33 cellular contexts compared by ENCODE assay signal in the genomic region with DNA sequence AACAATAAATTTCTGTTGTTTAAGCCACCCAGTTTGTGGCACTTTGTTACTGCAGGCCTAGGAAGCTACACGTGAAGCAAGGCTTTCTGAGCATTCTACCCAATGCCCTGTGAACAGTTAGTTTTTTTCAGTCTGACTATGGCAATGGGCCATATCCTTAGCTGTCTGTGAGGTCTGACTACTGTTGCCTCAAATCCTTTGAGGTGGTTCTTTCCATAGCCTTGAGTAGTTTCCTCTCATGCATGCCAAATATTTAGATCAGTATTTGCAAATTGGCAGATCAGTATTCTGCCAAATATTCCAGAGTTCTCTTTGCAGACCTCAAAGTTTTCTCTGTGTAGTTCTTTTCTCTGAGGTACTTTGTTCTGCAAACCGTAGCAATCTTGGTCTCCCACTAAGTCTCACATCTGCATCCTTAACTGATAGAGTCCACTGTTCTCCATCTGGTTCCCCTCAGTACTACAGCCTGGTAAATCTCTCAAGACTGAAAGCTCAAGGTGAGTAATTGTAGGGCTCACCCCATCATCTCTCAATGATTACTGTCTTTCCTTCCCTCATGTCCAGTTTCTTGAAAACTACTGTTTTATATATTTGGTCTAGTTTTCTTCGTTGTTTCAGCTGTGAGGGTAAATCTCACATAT.
A peak's percentile ranks its signal among the peaks of the same experiment; 100 is the strongest.
DNase-seq lines count a peak whose midpoint lies in the region; ATAC-seq, FAIRE-seq and TF ChIP-seq lines count a peak whose summit lies in the region.
"Had no signal": no experiment of that assay in that cellular context is flagged by ENCODE, and none has a peak within 500 bp of the region (broad histone marks: within the 10 kb centered on the region; RNA-seq: fewer than 3 reads in every experiment).

No MANE protein-coding gene starts in this region.

- WGBS in mammary epithelial cell (ENCODE audit: low coverage, missing lambda C conversion rate) = 35% methylated on average over 3 of the region's 3 CpGs
- 13% methylated on average over 3 of the region's 3 CpGs for WGBS in GM12878 (ENCODE audit: insufficient coverage, insufficient replicate concordance, low lambda C conversion rate, missing lambda C conversion rate)
- WGBS in thyroid gland, 2 donors = 49 to 53% methylated on average over 3 of the region's 3 CpGs

- H3K4me3 ChIP-seq in mammary epithelial cell (replicated peaks in 1 of 3; ENCODE audit: insufficient read depth in 1 of 3, low read depth in 2 of 3, low read length in 3 of 3) (no peak overlapping the region), breast epithelium (no peak overlapping the region), GM12878 (no peak overlapping the region), fibroblast of the aortic adventitia (ENCODE audit: low read depth, low read length) (no peak overlapping the region), thyroid gland (replicated peaks in 1 of 3) (no peak overlapping the region)
- H3K4me3 ChIP-seq: gastroesophageal sphincter, HAP-1, SJSA1, skin epidermis had no signal

- TF ChIP-seq EP300 in GM12878 (IDR thresholded peaks at IDR 0.05; ENCODE audit: borderline replicate concordance in 1 of 2, control insufficient read depth in 1 of 2, low read depth in 2 of 2, low read length in 2 of 2) = no peak

- BruUV-seq in mammary epithelial cell (replicated peaks; lab: Mats Ljungman, UMichigan) (no TSS peak), GM12878 (replicated peaks; lab: Mats Ljungman, UMichigan) (no TSS peak)

- TF ChIP-seq RAD21 in GM12878 (IDR thresholded peaks at IDR 0.05; ENCODE audit: insufficient read depth, low read depth, low read length) = no peak

- H3K36me3 ChIP-seq in mammary epithelial cell (ENCODE audit: insufficient read depth, low read length) (no peaks in the 10 kb centered on the region), breast epithelium (no peaks in the 10 kb centered on the region), GM12878 (ENCODE audit: control insufficient read depth in 2 of 2, insufficient read depth in 2 of 2, low read length in 1 of 2) (no peaks in the 10 kb centered on the region), thyroid gland (no peaks in the 10 kb centered on the region)
- H3K36me3 ChIP-seq: gastroesophageal sphincter, HAP-1, SJSA1, WERI-Rb-1 had no signal

- CTCF ChIA-PET in mammary epithelial cell (lab: Charles Lee; ENCODE audit: low non-redundant PET) (no interaction called here), GM12878 (lab: Yijun Ruan, JAX) (no interaction called here)

- DNase-seq in mammary epithelial cell (no peak), breast epithelium (ENCODE audit: low spot score in 2 of 2) (no peak), GM12878 (ENCODE audit: low read depth, low spot score) (no peak), fibroblast of the aortic adventitia (ENCODE audit: low read depth) (peak; percentile 17), thyroid gland (peak; percentile 8 to 26), COLO829 (ENCODE audit: low spot score) (no peak), osteocyte (ENCODE audit: extremely low spot score, unreplicated experiment) (no peak)
- no peak for DNase-seq in activated CD8-positive, alpha-beta memory T cell treated with anti-CD3 and anti-CD28 coated beads for 24 hours
- DNase-seq: activated CD4-positive, alpha-beta T cell treated with anti-CD3 and anti-CD28 coated beads for 48 hours; activated naive CD4-positive, alpha-beta T cell treated with anti-CD3 and anti-CD28 coated beads, Interleukin-2, amount 50 U/mL, for 16 hours; activated T-cell treated with anti-CD3 and anti-CD28 coated beads for 4 hours; amygdala; CD8-positive, alpha-beta T cell; central memory CD4-positive, alpha-beta T cell; DMS 273 treated with DMSO at 0.1 percent for 48 hours; effector memory CD8-positive, alpha-beta T cell; erythroblast; left cardiac atrium; NCI-H1694; NCI-H748 treated with DMSO at 0.1 percent for 48 hours; stimulated activated naive B cell treated with anti-CD40 and anti-IgM and Interleukin-4, amounts not matched to agents 10 μg/mL and 1 μg/mL and 100 μg/mL, for 72 hours; T1000; WERI-Rb-1 had no signal

- dilution Hi-C loops in mammary epithelial cell (cut with HindIII; ENCODE audit: low sequenced_read_pairs) = no loop called here

- RAD21 ChIA-PET in GM12878 (lab: Charles Lee; ENCODE audit: unreplicated experiment) = no interaction called here

- no peaks in the 10 kb centered on the region for H3K27me3 Mint-ChIP-seq in osteocyte (ENCODE audit: unreplicated experiment)
- H3K27me3 Mint-ChIP-seq: B cell; effector memory CD8-positive, alpha-beta T cell; natural killer cell treated with Interleukin-12 subunit alpha and Interleukin-12 subunit beta and Interleukin-15 and Interleukin-18, amount 100 ng/mL, for 72 hours; stimulated activated naive B cell treated with anti-CD40 and anti-IgM and Interleukin-4, amounts not matched to agents 10 μg/mL and 1 μg/mL and 100 μg/mL, for 72 hours had no signal

- POLR2A ChIA-PET in GM12878 (lab: Charles Lee) = no interaction called here

- H3K27me3 ChIP-seq in mammary epithelial cell (ENCODE audit: insufficient read depth, low read length) = no peaks in the 10 kb centered on the region
- H3K27me3 ChIP-seq in breast epithelium = no peaks in the 10 kb centered on the region
- H3K27me3 ChIP-seq in GM12878 (replicated peaks in 1 of 2; ENCODE audit: control insufficient read depth in 2 of 2, insufficient read depth in 2 of 2, low read length in 1 of 2) = no peaks in the 10 kb centered on the region
- H3K27me3 ChIP-seq in thyroid gland = no peaks in the 10 kb centered on the region
- H3K27me3 ChIP-seq: gastroesophageal sphincter, SJSA1 had no signal

- H3K9ac ChIP-seq in mammary epithelial cell (ENCODE audit: insufficient read depth, low read length) (no peak overlapping the region), GM12878 (ENCODE audit: control insufficient read depth, insufficient read depth, low read length) (no peak overlapping the region)

- FAIRE-seq in GM12878 (lab: Jason Lieb, UNC) = no peak
- FAIRE-seq: GM12891, RCC 7860 had no signal

- TF ChIP-seq POLR2A in breast epithelium (IDR thresholded peaks at IDR 0.05) = no peak
- TF ChIP-seq POLR2A in GM12878 (IDR thresholded peaks at IDR 0.05; ENCODE audit: low read depth, low read length) = no peak
- no peak for TF ChIP-seq POLR2A in thyroid gland (IDR thresholded peaks at IDR 0.05)

- no peaks in the 10 kb centered on the region for H3K9me3 Mint-ChIP-seq in osteocyte (ENCODE audit: unreplicated experiment)
- H3K9me3 Mint-ChIP-seq: activated T-helper 2 cell treated with anti-CD3 and anti-CD28 coated beads, Interferon-gamma antibody, Interleukin-2, Interleukin-4, amounts not matched to agents 10 μg/mL and 5 μg/mL and 100 μg/mL, durations not matched to agents 14 hours and 24 hours and 36 hours had no signal

- H2AFZ ChIP-seq in mammary epithelial cell (ENCODE audit: low read depth, low read length) (peak overlapping the region; percentile 20), GM12878 (ENCODE audit: control insufficient read depth, low read depth, low read length) (no peak overlapping the region)

- TF ChIP-seq CTCF in mammary epithelial cell (conservative IDR thresholded peaks at IDR 0.05 in 1 of 2, IDR thresholded peaks at IDR 0.05 in 1 of 2; ENCODE audit: extremely low read depth in 1 of 2, insufficient read depth in 1 of 2, low read depth in 1 of 2, low read length in 2 of 2) = no peak
- no peak for TF ChIP-seq CTCF in breast epithelium (IDR thresholded peaks at IDR 0.05)
- TF ChIP-seq CTCF in GM12878 (IDR thresholded peaks at IDR 0.05 in 2 of 3, conservative IDR thresholded peaks at IDR 0.05 in 1 of 3; ENCODE audit: control insufficient read depth in 2 of 3, extremely low read depth in 1 of 3, insufficient read depth in 1 of 3, low read depth in 3 of 3, low read length in 3 of 3) = no peak
- no peak for TF ChIP-seq CTCF in fibroblast of the aortic adventitia (IDR thresholded peaks at IDR 0.05; ENCODE audit: insufficient read depth, low read length)
- TF ChIP-seq CTCF in thyroid gland (IDR thresholded peaks at IDR 0.05) = peak in 1 of 6 experiments; percentile 9
- no peak for TF ChIP-seq CTCF in osteocyte (IDR thresholded peaks at IDR 0.05)

- H3K4me1 ChIP-seq in mammary epithelial cell (ENCODE audit: insufficient read depth, low read length) (no peaks in the 10 kb centered on the region), breast epithelium (no peaks in the 10 kb centered on the region), GM12878 (ENCODE audit: control insufficient read depth, insufficient read depth, low read length) (no peaks in the 10 kb centered on the region), thyroid gland (peaks cover 7% of the 10 kb centered on the region in 2 donors)
- H3K4me1 ChIP-seq: gastroesophageal sphincter, HAP-1, SJSA1 had no signal

- no peak overlapping the region for H3K27ac ChIP-seq in mammary epithelial cell (ENCODE audit: insufficient read depth, low read depth, low read length)
- H3K27ac ChIP-seq in breast epithelium = no peak overlapping the region
- no peak overlapping the region for H3K27ac ChIP-seq in GM12878 (ENCODE audit: control insufficient read depth, insufficient read depth)
- peak overlapping the region in 1 of 3 donors; percentile 24 for H3K27ac ChIP-seq in thyroid gland
- H3K27ac ChIP-seq: 22Rv1, gastroesophageal sphincter, SJSA1, skin epidermis, WERI-Rb-1 had no signal

- in situ Hi-C loops in mammary epithelial cell (cut with MboI; ENCODE audit: low sequenced_read_pairs in 2 of 2) (no loop called here), GM12878 (cut with MboI) (no loop called here)

- H3K27ac Mint-ChIP-seq in osteocyte (ENCODE audit: unreplicated experiment) = no peak overlapping the region
- H3K27ac Mint-ChIP-seq: activated T-helper 2 cell treated with anti-CD3 and anti-CD28 coated beads, Interferon-gamma antibody, Interleukin-2, Interleukin-4, amounts not matched to agents 10 μg/mL and 5 μg/mL and 100 μg/mL, durations not matched to agents 14 hours and 24 hours and 36 hours; B cell; CD8-positive, alpha-beta T cell; effector memory CD8-positive, alpha-beta T cell; natural killer cell treated with Interleukin-12 subunit alpha and Interleukin-12 subunit beta and Interleukin-15 and Interleukin-18, amount 100 ng/mL, for 72 hours; stimulated activated naive B cell treated with anti-CD40 and anti-IgM and Interleukin-4, amounts not matched to agents 10 μg/mL and 1 μg/mL and 100 μg/mL, for 72 hours had no signal

- H4K20me1 ChIP-seq in mammary epithelial cell (ENCODE audit: insufficient read depth, low read length) (no peaks in the 10 kb centered on the region), GM12878 (ENCODE audit: control insufficient read depth, insufficient read depth) (no peaks in the 10 kb centered on the region)

- H3K4me3 Mint-ChIP-seq in osteocyte (ENCODE audit: unreplicated experiment) = no peak overlapping the region
- H3K4me3 Mint-ChIP-seq: B cell; CD8-positive, alpha-beta T cell; effector memory CD8-positive, alpha-beta T cell; natural killer cell treated with Interleukin-12 subunit alpha and Interleukin-12 subunit beta and Interleukin-15 and Interleukin-18, amount 100 ng/mL, for 72 hours; stimulated activated naive B cell treated with anti-CD40 and anti-IgM and Interleukin-4, amounts not matched to agents 10 μg/mL and 1 μg/mL and 100 μg/mL, for 72 hours had no signal

- H3K79me2 ChIP-seq in mammary epithelial cell (ENCODE audit: insufficient read depth, low read length) (no peaks in the 10 kb centered on the region), GM12878 (ENCODE audit: control insufficient read depth, insufficient read depth, low read length) (no peaks in the 10 kb centered on the region)

- ATAC-seq in GM12878 = peak; percentile 41; the same call in 1 of the 3 replicates
- ATAC-seq: CD8-positive, alpha-beta T cell; effector memory CD8-positive, alpha-beta T cell; gastroesophageal sphincter; left cardiac atrium; natural killer cell treated with Interleukin-12 subunit alpha and Interleukin-12 subunit beta and Interleukin-15 and Interleukin-18, amount 100 ng/mL, for 72 hours; stimulated activated naive B cell treated with anti-CD40 and anti-IgM and Interleukin-4, amounts not matched to agents 10 μg/mL and 1 μg/mL and 100 μg/mL, for 72 hours had no signal

- no peaks in the 10 kb centered on the region for H3K36me3 Mint-ChIP-seq in osteocyte (ENCODE audit: unreplicated experiment)
- H3K36me3 Mint-ChIP-seq: CD8-positive, alpha-beta T cell; natural killer cell treated with Interleukin-12 subunit alpha and Interleukin-12 subunit beta and Interleukin-15 and Interleukin-18, amount 100 ng/mL, for 72 hours; stimulated activated naive B cell treated with anti-CD40 and anti-IgM and Interleukin-4, amounts not matched to agents 10 μg/mL and 1 μg/mL and 100 μg/mL, for 72 hours had no signal

- H3K9me3 ChIP-seq in mammary epithelial cell (replicated peaks; ENCODE audit: insufficient read depth, low read length) (no peaks in the 10 kb centered on the region), breast epithelium (no peaks in the 10 kb centered on the region), GM12878 (replicated peaks; ENCODE audit: control insufficient read depth, insufficient read depth, low read length) (no peaks in the 10 kb centered on the region), thyroid gland (no peaks in the 10 kb centered on the region)
- H3K9me3 ChIP-seq: gastroesophageal sphincter, HAP-1, SJSA1 had no signal

- H3K4me2 ChIP-seq in mammary epithelial cell (ENCODE audit: insufficient read depth, low read depth, low read length) (no peak overlapping the region), GM12878 (ENCODE audit: control insufficient read depth, insufficient read depth) (no peak overlapping the region)

- peaks cover 8% of the 10 kb centered on the region for H3K4me1 Mint-ChIP-seq in osteocyte (ENCODE audit: unreplicated experiment)
- H3K4me1 Mint-ChIP-seq: B cell; stimulated activated naive B cell treated with anti-CD40 and anti-IgM and Interleukin-4, amounts not matched to agents 10 μg/mL and 1 μg/mL and 100 μg/mL, for 72 hours had no signal

- intact Hi-C loops in mammary epithelial cell (cut with micrococcal nuclease) (no loop called here), breast epithelium (cut with DNase I; ENCODE audit: low total_unique reads) (no loop called here), GM12878 (cut with micrococcal nuclease; ENCODE audit: unreplicated experiment) (no loop called here), thyroid gland (cut with DNase I) (no loop called here)

- SMC1A ChIA-PET in GM12878 (lab: Charles Lee; ENCODE audit: uncharacterized antibody, unreplicated experiment) = no interaction called here

Comparison
In these comparisons a context has a peak if more than half of its experiments do, and no peak if none do; other contexts are left out.
1. DNase-seq: peak in fibroblast of the aortic adventitia (single experiment) and thyroid gland (2 of 2); none in mammary epithelial cell (single experiment), breast epithelium (0 of 2), GM12878 (single experiment), COLO829 (single experiment), osteocyte (single experiment) and activated CD8-positive, alpha-beta memory T cell treated with anti-CD3 and anti-CD28 coated beads for 24 hours (single experiment).